17 cellular contexts compared by ENCODE assay signal in genomic region chr5:98935206-98935605, GRCh38. TPM values are rescaled to one million over a fixed set of nuclear protein-coding genes. Genes with fewer than 3 reads are reported as not detected.
DNase-seq lines count a peak whose midpoint lies in the region; ATAC-seq lines count a peak whose summit lies in the region.
"Had no signal": no experiment of that assay in that cellular context is flagged by ENCODE, and none has a peak within 500 bp of the region (broad histone marks: within the 10 kb centered on the region; RNA-seq: fewer than 3 reads in every experiment).

No MANE protein-coding gene starts in this region.

- ATAC-seq in T-cell (replicated peaks in 1 of 4) (no peak), GM21381 (IDR thresholded peaks at IDR 0.05; ENCODE audit: unreplicated experiment) (no peak)

- peak overlapping the region; percentile 79 to 100 (median 94) for H3K27ac Mint-ChIP-seq in CD8-positive, alpha-beta memory T cell
- peak overlapping the region; percentile 44 to 76 for H3K27ac Mint-ChIP-seq in T-cell

- no peaks in the 10 kb centered on the region for H3K27me3 Mint-ChIP-seq in CD8-positive, alpha-beta memory T cell
- H3K27me3 Mint-ChIP-seq in T-cell, result no peaks in the 10 kb centered on the region

- DNase-seq in AG08395 (ENCODE audit: low spot score) (peak; percentile 6), T-cell (no peak), myocyte (ENCODE audit: low read depth) (peak; percentile 36), activated gamma-delta T cell (lab: John Stamatoyannopoulos, UW) (no peak), SIG-M5 treated with dmso at 0.1 percent for 504 hours (lab: John Stamatoyannopoulos, UW; ENCODE audit: unreplicated experiment) (no peak), NCI-H82 treated with DMSO at 0.1 percent for 48 hours (lab: John Stamatoyannopoulos, UW; ENCODE audit: unreplicated experiment) (no peak)
- no peak for DNase-seq in CD8-positive, alpha-beta memory T cell
- DNase-seq: adrenal gland, Caco-2, caudate nucleus, dorsolateral prefrontal cortex, GOT3, NCI-H1092 treated with DMSO at 0.1 percent for 48 hours, NCI-H524 treated with DMSO at 0.1 percent for 48 hours, retina had no signal

- CTCF ChIA-PET in CD8-positive, alpha-beta memory T cell (lab: Charles Lee), result interaction anchor here (0.7 kb wide), 1 partner anchor 102 kb away, joined by 3 read pairs; no protein-coding TSS in a partner anchor
- CTCF ChIA-PET in T-cell (lab: Charles Lee), result interaction anchor here in 1 of 2 donors (0.6 kb wide), 1 partner anchor 1783 kb away, joined by 3 read pairs; no protein-coding TSS in a partner anchor

- peaks cover 0 to 21% (median 2%) of the 10 kb centered on the region in 3 donors for H3K36me3 Mint-ChIP-seq in CD8-positive, alpha-beta memory T cell
- H3K36me3 Mint-ChIP-seq in T-cell, result peaks cover 3% of the 10 kb centered on the region

- no peaks in the 10 kb centered on the region for H3K9me3 Mint-ChIP-seq in CD8-positive, alpha-beta memory T cell
- peaks cover 0 to 4% (median 0%) of the 10 kb centered on the region in 3 donors for H3K9me3 Mint-ChIP-seq in T-cell

- no peak overlapping the region for H3K4me3 Mint-ChIP-seq in CD8-positive, alpha-beta memory T cell
- H3K4me3 Mint-ChIP-seq in T-cell, result no peak overlapping the region

- peaks cover 56 to 92% (median 70%) of the 10 kb centered on the region in 3 donors for H3K4me1 Mint-ChIP-seq in CD8-positive, alpha-beta memory T cell
- peaks cover 57 to 84% (median 82%) of the 10 kb centered on the region in 3 donors for H3K4me1 Mint-ChIP-seq in T-cell

- H3K4me3 ChIP-seq in CD8-positive, alpha-beta memory T cell (ENCODE audit: low read length), result no peak overlapping the region
- H3K4me3 ChIP-seq: adrenal gland, dorsolateral prefrontal cortex had no signal

- H3K9me3 ChIP-seq in CD8-positive, alpha-beta memory T cell (ENCODE audit: low read length), result no peaks in the 10 kb centered on the region
- H3K9me3 ChIP-seq: adrenal gland, Caco-2 had no signal

- POLR2A ChIA-PET in CD8-positive, alpha-beta memory T cell (lab: Charles Lee), result no interaction called here
- POLR2A ChIA-PET in T-cell (lab: Charles Lee), result no interaction called here

- no peaks in the 10 kb centered on the region for H3K36me3 ChIP-seq in CD8-positive, alpha-beta memory T cell (ENCODE audit: insufficient read depth, low read length)
- H3K36me3 ChIP-seq: adrenal gland had no signal

- peaks cover 51% of the 10 kb centered on the region for H3K4me1 ChIP-seq in CD8-positive, alpha-beta memory T cell (ENCODE audit: insufficient read depth, low read length)

- H3K27ac ChIP-seq in CD8-positive, alpha-beta memory T cell (ENCODE audit: low read depth, low read length), result no peak overlapping the region
- H3K27ac ChIP-seq: KMS-11 had no signal

- H3K27me3 ChIP-seq in CD8-positive, alpha-beta memory T cell (ENCODE audit: insufficient read depth, low read length, poor library complexity, severe bottlenecking), result no peaks in the 10 kb centered on the region
- H3K27me3 ChIP-seq: adrenal gland, dorsolateral prefrontal cortex had no signal

RNA-seq across cellular contexts. Expression of gene CHD1, which starts 6.4 kb away (rescaled TPM):
- 10 to 100 TPM; 70.8 to 73.6 TPM for total RNA-seq in CD8-positive, alpha-beta memory T cell
- polyA plus RNA-seq in CD8-positive, alpha-beta memory T cell, result 14.1 TPM
- 100 to 1,000 TPM in 2 of 5 donors, 10 to 100 TPM in 3; 61.5 to 150 (median 64.9) TPM for total RNA-seq in T-cell
- 30.6 and 31.6 TPM in 2 replicates for total RNA-seq in myocyte
- 6.1 TPM for polyA plus RNA-seq in myocyte (2012)

Comparison
In these comparisons a context has a peak if more than half of its experiments do, and no peak if none do; other contexts are left out.
1. DNase-seq: peak in AG08395 (single experiment) and myocyte (single experiment); none in CD8-positive, alpha-beta memory T cell (0 of 5), T-cell (0 of 34), activated gamma-delta T cell (single experiment), SIG-M5 treated with dmso at 0.1 percent for 504 hours (single experiment) and NCI-H82 treated with DMSO at 0.1 percent for 48 hours (single experiment).